31 cellular contexts compared by ENCODE assay signal in the genomic region with DNA sequence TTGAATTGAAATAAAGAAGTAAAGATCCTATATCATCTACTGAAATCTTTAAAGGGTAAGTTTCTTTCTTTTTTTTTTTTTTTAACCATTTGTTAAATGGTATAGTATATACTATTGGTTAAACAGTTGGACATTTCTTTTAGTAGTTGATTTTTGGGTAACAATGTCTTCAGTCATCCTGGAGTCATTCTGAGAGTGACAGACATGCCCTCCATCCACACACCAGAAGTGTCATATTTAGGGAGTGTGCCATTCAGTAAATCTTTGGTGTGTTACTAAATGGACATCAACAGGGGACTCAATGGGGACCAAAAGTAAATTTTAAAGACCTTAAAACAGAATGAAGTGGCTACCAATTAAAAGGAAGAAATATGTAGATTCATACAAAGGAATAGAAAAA.
"Had no signal": no experiment of that assay in that cellular context is flagged by ENCODE, and none has a peak within 500 bp of the region (broad histone marks: within the 10 kb centered on the region; RNA-seq: fewer than 3 reads in every experiment).

No MANE protein-coding gene starts in this region.

- ATAC-seq: activated CD4-positive, CD25-positive, alpha-beta regulatory T cell treated with anti-CD3 and anti-CD28 coated beads, Interleukin-2, amount 50 U/mL, for 24 hours; activated CD8-positive, alpha-beta memory T cell treated with anti-CD3 and anti-CD28 coated beads, Interleukin-2, amount 10 ng/mL, durations not matched to agents 7 days and 5 days; body of pancreas had no signal

- H3K4me3 Mint-ChIP-seq: activated CD4-positive, alpha-beta memory T cell treated with anti-CD3 and anti-CD28 coated beads, Interleukin-2, amount 10 ng/mL, durations not matched to agents 7 days and 5 days; activated CD8-positive, alpha-beta memory T cell treated with anti-CD3 and anti-CD28 coated beads, Interleukin-2, amount 10 ng/mL, durations not matched to agents 7 days and 5 days; activated naive CD4-positive, alpha-beta T cell treated with anti-CD3 and anti-CD28 coated beads, Interleukin-2, amount 50 U/mL, for 24 hours; activated naive CD8-positive, alpha-beta T cell treated with anti-CD3 and anti-CD28 coated beads, Interleukin-2, amount 10 ng/mL, durations not matched to agents 7 days and 5 days; T-helper 1 cell treated with Interleukin-12 subunit alpha and Interleukin-12 subunit beta and Interleukin-4 antibody, amounts not matched to agents 30 μg/mL and 1 μg/mL, for 36 hours; T-helper 2 cell treated with Interferon-gamma antibody and Interleukin-4, amounts not matched to agents 5 μg/mL and 100 μg/mL, for 36 hours had no signal

- H3K36me3 ChIP-seq: breast epithelium had no signal

- H3K36me3 Mint-ChIP-seq: activated CD8-positive, alpha-beta memory T cell treated with anti-CD3 and anti-CD28 coated beads, Interleukin-2, amount 10 ng/mL, durations not matched to agents 7 days and 5 days; activated naive CD4-positive, alpha-beta T cell treated with anti-CD3 and anti-CD28 coated beads, Interleukin-2, amount 50 U/mL, for 24 hours had no signal

- H3K27me3 ChIP-seq: body of pancreas, breast epithelium had no signal

- H3K27ac Mint-ChIP-seq: activated CD4-positive, alpha-beta memory T cell treated with anti-CD3 and anti-CD28 coated beads, Interleukin-2, amount 10 ng/mL, durations not matched to agents 7 days and 5 days; activated CD8-positive, alpha-beta memory T cell treated with anti-CD3 and anti-CD28 coated beads, Interleukin-2, amount 10 ng/mL, durations not matched to agents 7 days and 5 days; activated naive CD4-positive, alpha-beta T cell treated with anti-CD3 and anti-CD28 coated beads, Interleukin-2, amount 50 U/mL, for 24 hours; activated naive CD8-positive, alpha-beta T cell treated with anti-CD3 and anti-CD28 coated beads, Interleukin-2, amount 10 ng/mL, durations not matched to agents 7 days and 5 days; activated T-helper 2 cell treated with anti-CD3 and anti-CD28 coated beads, Interferon-gamma antibody, Interleukin-2, Interleukin-4, amounts not matched to agents 10 μg/mL and 5 μg/mL and 100 μg/mL, durations not matched to agents 14 hours and 24 hours and 36 hours; T-helper 1 cell treated with Interleukin-12 subunit alpha and Interleukin-12 subunit beta and Interleukin-4 antibody, amounts not matched to agents 30 μg/mL and 1 μg/mL, for 36 hours; T-helper 2 cell treated with Interferon-gamma antibody and Interleukin-4, amounts not matched to agents 5 μg/mL and 100 μg/mL, for 36 hours had no signal

- H3K27me3 Mint-ChIP-seq: activated CD4-positive, alpha-beta memory T cell treated with anti-CD3 and anti-CD28 coated beads, Interleukin-2, amount 10 ng/mL, durations not matched to agents 7 days and 5 days; activated CD8-positive, alpha-beta memory T cell treated with anti-CD3 and anti-CD28 coated beads, Interleukin-2, amount 10 ng/mL, durations not matched to agents 7 days and 5 days; activated naive CD4-positive, alpha-beta T cell treated with anti-CD3 and anti-CD28 coated beads, Interleukin-2, amount 50 U/mL, for 24 hours; activated naive CD8-positive, alpha-beta T cell treated with anti-CD3 and anti-CD28 coated beads, Interleukin-2, amount 10 ng/mL, durations not matched to agents 7 days and 5 days had no signal

- DNase-seq: activated CD4-positive, alpha-beta memory T cell treated with anti-CD3 and anti-CD28 coated beads, Interleukin-2, amount 10 ng/mL, durations not matched to agents 7 days and 5 days; activated CD4-positive, alpha-beta T cell treated with anti-CD3 and anti-CD28 coated beads for 4 hours; activated CD4-positive, alpha-beta T cell treated with anti-CD3 and anti-CD28 coated beads, Interleukin-2, amount 50 U/mL, for 1 hour; activated CD8-positive, alpha-beta memory T cell treated with anti-CD3 and anti-CD28 coated beads for 24 hours; activated CD8-positive, alpha-beta memory T cell treated with anti-CD3 and anti-CD28 coated beads, Interleukin-2, amount 10 ng/mL, durations not matched to agents 7 days and 5 days; activated CD8-positive, alpha-beta memory T cell treated with anti-CD3 and anti-CD28 coated beads, Interleukin-2, amount 50 U/mL, for 48 hours; activated gamma-delta T cell; activated naive CD4-positive, alpha-beta T cell treated with Interleukin-2 at 50 U/mL for 16 hours; activated naive CD8-positive, alpha-beta T cell treated with anti-CD3 and anti-CD28 coated beads, Interleukin-2, amount 10 ng/mL, durations not matched to agents 7 days and 5 days; amygdala; body of pancreas; NCI-H1105; NCI-H1417 treated with DMSO at 0.1 percent for 48 hours; NCI-H1694; NCI-H1930; NCI-H2081 treated with DMSO at 0.1 percent for 48 hours; NCI-H345; NCI-H526; NCI-H748 treated with DMSO at 0.1 percent for 48 hours; NK-92 treated with Interleukin-12 subunit alpha and Interleukin-12 subunit beta, amount 100 ng/mL, for 24 hours; PC-9; Right ventricle myocardium superior had no signal

- H3K9me3 Mint-ChIP-seq: activated naive CD4-positive, alpha-beta T cell treated with anti-CD3 and anti-CD28 coated beads, Interleukin-2, amount 50 U/mL, for 24 hours; activated naive CD8-positive, alpha-beta T cell treated with anti-CD3 and anti-CD28 coated beads, Interleukin-2, amount 10 ng/mL, durations not matched to agents 7 days and 5 days had no signal

- FAIRE-seq: astrocyte, TTC549 had no signal

- H2AFZ ChIP-seq: PC-9 had no signal

- H3K27ac ChIP-seq: body of pancreas, breast epithelium, PC-9, SK-N-MC had no signal

- H3K4me1 ChIP-seq: body of pancreas had no signal

- H3K4me2 ChIP-seq: PC-9 had no signal

- H3K9me3 ChIP-seq: body of pancreas, breast epithelium had no signal

- H3K4me3 ChIP-seq: body of pancreas, breast epithelium, PC-9, SK-N-MC had no signal
